Comparison of ENCODE assay signal across 7 cellular contexts in genomic region chr21:25361765-25362164, GRCh38.
"Had no signal": no experiment of that assay in that cellular context is flagged by ENCODE, and none has a peak within 500 bp of the region (broad histone marks: within the 10 kb centered on the region; RNA-seq: fewer than 3 reads in every experiment).

No MANE protein-coding gene starts in this region.

- H3K27ac ChIP-seq: GM23248, HL-60 had no signal

- FAIRE-seq: HepG2 had no signal

- H3K9ac ChIP-seq: GM23248 had no signal

- H3K9me3 ChIP-seq: HAP-1 had no signal

- H3K4me1 ChIP-seq: HAP-1 had no signal

- H3K36me3 ChIP-seq: HAP-1 had no signal

- DNase-seq: GM23248, GOT3, H7, HFFc6 had no signal

- H3K4me3 ChIP-seq: GM23248, HAP-1 had no signal
